ENCODE assay signal across 2 cellular contexts in genomic region chr1:83761084-83761760, GRCh38.
TF ChIP-seq lines count a peak whose summit lies in the region.

No MANE protein-coding gene starts in this region.

TF ChIP-seq in SK-N-SH, 30 proteins besides CTCF, POLR2A, EP300 and RAD21 (continued from another document):
- no peak for TF ChIP-seq NRF1 (IDR thresholded peaks at IDR 0.05; ENCODE audit: low read depth, low read length)
- no peak for TF ChIP-seq TAF1 (IDR thresholded peaks at IDR 0.05; ENCODE audit: borderline replicate concordance, low read depth, low read length)
- no peak for TF ChIP-seq CHD2 (IDR thresholded peaks at IDR 0.05; ENCODE audit: low read length, partially characterized antibody)
- TF ChIP-seq, protein P1, sequence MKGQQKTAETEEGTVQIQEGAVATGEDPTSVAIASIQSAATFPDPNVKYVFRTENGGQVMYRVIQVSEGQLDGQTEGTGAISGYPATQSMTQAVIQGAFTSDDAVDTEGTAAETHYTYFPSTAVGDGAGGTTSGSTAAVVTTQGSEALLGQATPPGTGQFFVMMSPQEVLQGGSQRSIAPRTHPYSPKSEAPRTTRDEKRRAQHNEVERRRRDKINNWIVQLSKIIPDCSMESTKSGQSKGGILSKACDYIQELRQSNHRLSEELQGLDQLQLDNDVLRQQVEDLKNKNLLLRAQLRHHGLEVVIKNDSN (IDR thresholded peaks at IDR 0.05; ENCODE audit: borderline replicate concordance, low read depth) = no peak
- TF ChIP-seq, protein P2, sequence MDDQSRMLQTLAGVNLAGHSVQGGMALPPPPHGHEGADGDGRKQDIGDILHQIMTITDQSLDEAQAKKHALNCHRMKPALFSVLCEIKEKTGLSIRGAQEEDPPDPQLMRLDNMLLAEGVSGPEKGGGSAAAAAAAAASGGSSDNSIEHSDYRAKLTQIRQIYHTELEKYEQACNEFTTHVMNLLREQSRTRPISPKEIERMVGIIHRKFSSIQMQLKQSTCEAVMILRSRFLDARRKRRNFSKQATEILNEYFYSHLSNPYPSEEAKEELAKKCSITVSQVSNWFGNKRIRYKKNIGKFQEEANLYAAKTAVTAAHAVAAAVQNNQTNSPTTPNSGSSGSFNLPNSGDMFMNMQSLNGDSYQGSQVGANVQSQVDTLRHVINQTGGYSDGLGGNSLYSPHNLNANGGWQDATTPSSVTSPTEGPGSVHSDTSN (IDR thresholded peaks at IDR 0.05) = no peak
- no peak for TF ChIP-seq GABPA (IDR thresholded peaks at IDR 0.05; ENCODE audit: low read depth)
- TF ChIP-seq JUND (IDR thresholded peaks at IDR 0.05) = no peak
- TF ChIP-seq YY1 (IDR thresholded peaks at IDR 0.05; ENCODE audit: low read depth) = no peak
- no peak for TF ChIP-seq USF2 (IDR thresholded peaks at IDR 0.05; ENCODE audit: borderline replicate concordance, low read depth, low read length)
- TF ChIP-seq ELF1 (IDR thresholded peaks at IDR 0.05) = no peak
- no peak for TF ChIP-seq RFX5 (IDR thresholded peaks at IDR 0.05; ENCODE audit: low read length)
- TF ChIP-seq RCOR1 (IDR thresholded peaks at IDR 0.05; ENCODE audit: low read length) = no peak
- no peak for TF ChIP-seq FOXJ3 (CRISPR knock-in tag; IDR thresholded peaks at IDR 0.05)

TF ChIP-seq in SK-N-SH treated with all-trans-retinoic acid at 6 μM for 48 hours, 23 proteins besides CTCF, POLR2A, EP300 and RAD21 (continued from another document):
- TF ChIP-seq, protein P3, sequence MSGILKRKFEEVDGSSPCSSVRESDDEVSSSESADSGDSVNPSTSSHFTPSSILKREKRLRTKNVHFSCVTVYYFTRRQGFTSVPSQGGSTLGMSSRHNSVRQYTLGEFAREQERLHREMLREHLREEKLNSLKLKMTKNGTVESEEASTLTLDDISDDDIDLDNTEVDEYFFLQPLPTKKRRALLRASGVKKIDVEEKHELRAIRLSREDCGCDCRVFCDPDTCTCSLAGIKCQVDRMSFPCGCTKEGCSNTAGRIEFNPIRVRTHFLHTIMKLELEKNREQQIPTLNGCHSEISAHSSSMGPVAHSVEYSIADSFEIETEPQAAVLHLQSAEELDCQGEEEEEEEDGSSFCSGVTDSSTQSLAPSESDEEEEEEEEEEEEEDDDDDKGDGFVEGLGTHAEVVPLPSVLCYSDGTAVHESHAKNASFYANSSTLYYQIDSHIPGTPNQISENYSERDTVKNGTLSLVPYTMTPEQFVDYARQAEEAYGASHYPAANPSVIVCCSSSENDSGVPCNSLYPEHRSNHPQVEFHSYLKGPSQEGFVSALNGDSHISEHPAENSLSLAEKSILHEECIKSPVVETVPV (CRISPR knock-in tag; IDR thresholded peaks at IDR 0.05) = no peak
- no peak for TF ChIP-seq ZNF8 (CRISPR knock-in tag; IDR thresholded peaks at IDR 0.05)
- TF ChIP-seq CREB5 (CRISPR knock-in tag; IDR thresholded peaks at IDR 0.05; ENCODE audit: low read depth) = no peak
- no peak for TF ChIP-seq ARNTL (CRISPR knock-in tag; IDR thresholded peaks at IDR 0.05; ENCODE audit: borderline replicate concordance, low read depth)
- no peak for TF ChIP-seq OSR1 (CRISPR knock-in tag; IDR thresholded peaks at IDR 0.05)
- no peak for TF ChIP-seq TSHZ2 (CRISPR knock-in tag; IDR thresholded peaks at IDR 0.05)
- TF ChIP-seq ZNF70 (CRISPR knock-in tag; IDR thresholded peaks at IDR 0.05) = no peak
- TF ChIP-seq PPARA (CRISPR knock-in tag; IDR thresholded peaks at IDR 0.05; ENCODE audit: borderline replicate concordance) = no peak
- TF ChIP-seq TOX (CRISPR knock-in tag; IDR thresholded peaks at IDR 0.05; ENCODE audit: borderline replicate concordance) = no peak
- TF ChIP-seq TCF4 (CRISPR knock-in tag; IDR thresholded peaks at IDR 0.05; ENCODE audit: borderline replicate concordance) = no peak
- TF ChIP-seq BACH2 (CRISPR knock-in tag; IDR thresholded peaks at IDR 0.05; ENCODE audit: borderline replicate concordance) = no peak
- no peak for TF ChIP-seq RARB (CRISPR knock-in tag; IDR thresholded peaks at IDR 0.05)
- TF ChIP-seq ZNF565 (CRISPR knock-in tag; conservative IDR thresholded peaks at IDR 0.05; ENCODE audit: low read depth) = no peak
- no peak for TF ChIP-seq CSDC2 (CRISPR knock-in tag; IDR thresholded peaks at IDR 0.05)
- TF ChIP-seq GLIS3 (CRISPR knock-in tag; IDR thresholded peaks at IDR 0.05) = no peak
- TF ChIP-seq ZFP3 (CRISPR knock-in tag; IDR thresholded peaks at IDR 0.05) = no peak
- TF ChIP-seq, protein P4, sequence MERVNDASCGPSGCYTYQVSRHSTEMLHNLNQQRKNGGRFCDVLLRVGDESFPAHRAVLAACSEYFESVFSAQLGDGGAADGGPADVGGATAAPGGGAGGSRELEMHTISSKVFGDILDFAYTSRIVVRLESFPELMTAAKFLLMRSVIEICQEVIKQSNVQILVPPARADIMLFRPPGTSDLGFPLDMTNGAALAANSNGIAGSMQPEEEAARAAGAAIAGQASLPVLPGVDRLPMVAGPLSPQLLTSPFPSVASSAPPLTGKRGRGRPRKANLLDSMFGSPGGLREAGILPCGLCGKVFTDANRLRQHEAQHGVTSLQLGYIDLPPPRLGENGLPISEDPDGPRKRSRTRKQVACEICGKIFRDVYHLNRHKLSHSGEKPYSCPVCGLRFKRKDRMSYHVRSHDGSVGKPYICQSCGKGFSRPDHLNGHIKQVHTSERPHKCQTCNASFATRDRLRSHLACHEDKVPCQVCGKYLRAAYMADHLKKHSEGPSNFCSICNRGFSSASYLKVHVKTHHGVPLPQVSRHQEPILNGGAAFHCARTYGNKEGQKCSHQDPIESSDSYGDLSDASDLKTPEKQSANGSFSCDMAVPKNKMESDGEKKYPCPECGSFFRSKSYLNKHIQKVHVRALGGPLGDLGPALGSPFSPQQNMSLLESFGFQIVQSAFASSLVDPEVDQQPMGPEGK (CRISPR knock-in tag; IDR thresholded peaks at IDR 0.05; ENCODE audit: borderline replicate concordance) = no peak
- no peak for TF ChIP-seq ISL1 (CRISPR knock-in tag; IDR thresholded peaks at IDR 0.05)
TF ChIP-seq in SK-N-SH treated with all-trans-retinoic acid at 6 μM for 48 hours: peak in this region for 0.
